In genomic region chr1:116666747-116667576, GRCh38 we compare ENCODE assay signal across 8 cellular contexts. TPM values are rescaled to one million over a fixed set of nuclear protein-coding genes. Genes with fewer than 3 reads are reported as not detected.
DNase-seq lines count a peak whose midpoint lies in the region; ATAC-seq and TF ChIP-seq lines count a peak whose summit lies in the region.

No MANE protein-coding gene starts in this region.

- TF ChIP-seq CTCF in GM12864 (IDR thresholded peaks at IDR 0.05; ENCODE audit: low read depth, low read length, missing control alignments) (no peak), IMR-90 (conservative IDR thresholded peaks at IDR 0.05; ENCODE audit: low read depth, low read length) (no peak)

- H3K4me3 ChIP-seq in GM12864 (ENCODE audit: low read depth, low read length) (peak overlapping the region; percentile 58), IMR-90 (ENCODE audit: insufficient read depth, low read depth, low read length) (peak overlapping the region; percentile 17; the same call in 1 of the 2 replicates), iPS DF 6.9 (ENCODE audit: low read length) (peak overlapping the region; percentile 49; the same call in 1 of the 2 replicates), skeletal muscle tissue (ENCODE audit: low read length in 3 of 3) (peak overlapping the region; percentile 64 to 78 (median 72))

- H3K14ac ChIP-seq in IMR-90 (replicated peaks; ENCODE audit: low read depth, low read length): no peak overlapping the region

- H3K27me3 Mint-ChIP-seq in activated naive CD8-positive, alpha-beta T cell: peaks cover 50% of the 10 kb centered on the region

- no peak overlapping the region for H3K23ac ChIP-seq in IMR-90 (ENCODE audit: low read depth, low read length)

- H3K4me1 ChIP-seq in IMR-90 (ENCODE audit: control insufficient read depth, insufficient read depth, low read length) (no peaks in the 10 kb centered on the region), iPS DF 6.9 (ENCODE audit: control insufficient read depth, insufficient read depth, low read length) (no peaks in the 10 kb centered on the region), skeletal muscle tissue (ENCODE audit: control insufficient read depth in 3 of 3, insufficient read depth in 3 of 3, low read length in 3 of 3) (peaks cover 7 to 18% (median 14%) of the 10 kb centered on the region in 3 donors)

- H2BK20ac ChIP-seq in IMR-90 (ENCODE audit: low read depth, low read length): no peak overlapping the region

- BruUV-seq in IMR-90 (replicated peaks; lab: Mats Ljungman, UMichigan): no TSS peak

- 12% methylated on average over 3 of the region's 62 CpGs; no CpG with 5 or more reads in 1 of the 2 experiments for WGBS in IMR-90 (ENCODE audit: extremely low coverage in 2 of 2, insufficient read length in 1 of 2), 2 experiments
- WGBS in iPS DF 6.9 (ENCODE audit: insufficient coverage, insufficient read length): no CpG with 5 or more reads among the region's 62 CpGs

- no peak overlapping the region for H4K5ac ChIP-seq in IMR-90 (ENCODE audit: low read depth, low read length)

- in situ Hi-C loops in IMR-90 (cut with MboI; ENCODE audit: low sequenced_read_pairs): no loop called here

- H3K4me1 Mint-ChIP-seq in activated naive CD8-positive, alpha-beta T cell (ENCODE audit: low read depth): peaks cover 16% of the 10 kb centered on the region

- H4K8ac ChIP-seq in IMR-90 (ENCODE audit: low read depth in 2 of 2, low read length in 2 of 2): no peak overlapping the region

- H2AK5ac ChIP-seq in IMR-90 (ENCODE audit: low read depth, low read length): no peak overlapping the region

- H3K9me1 ChIP-seq in IMR-90 (ENCODE audit: insufficient read depth, low read length): no peaks in the 10 kb centered on the region

- no peak overlapping the region for H4K91ac ChIP-seq in IMR-90 (ENCODE audit: insufficient read depth, low read depth, low read length)

- H3K27ac Mint-ChIP-seq in activated naive CD8-positive, alpha-beta T cell: no peak overlapping the region

- no peak overlapping the region for H3K4ac ChIP-seq in IMR-90 (ENCODE audit: low read depth, low read length)

- dilution Hi-C loops in IMR-90 (cut with HindIII; ENCODE audit: low sequenced_read_pairs, unreplicated experiment): no loop called here

- H3K36me3 Mint-ChIP-seq in activated naive CD8-positive, alpha-beta T cell: no peaks in the 10 kb centered on the region

- no peaks in the 10 kb centered on the region for H4K20me1 ChIP-seq in IMR-90 (ENCODE audit: insufficient read depth, low read length)

- H3K27me3 ChIP-seq in IMR-90 (ENCODE audit: control insufficient read depth, insufficient read depth, low read length): peaks cover 30% of the 10 kb centered on the region
- no peaks in the 10 kb centered on the region for H3K27me3 ChIP-seq in iPS DF 6.9 (ENCODE audit: control insufficient read depth, insufficient read depth, low read length)
- peaks cover 13 to 46% (median 38%) of the 10 kb centered on the region in 3 donors for H3K27me3 ChIP-seq in skeletal muscle tissue (ENCODE audit: control insufficient read depth in 3 of 3, insufficient read depth in 3 of 3, low read length in 3 of 3)

- no peak overlapping the region for H2BK15ac ChIP-seq in IMR-90 (ENCODE audit: low read depth, low read length)

- H3K9ac ChIP-seq in IMR-90 (ENCODE audit: low read depth, low read length): no peak overlapping the region
- peak overlapping the region; percentile 32 to 64 (median 62) for H3K9ac ChIP-seq in skeletal muscle tissue (ENCODE audit: low read depth in 1 of 3, low read length in 3 of 3)

- peak overlapping the region; percentile 46 for H3K4me2 ChIP-seq in IMR-90 (ENCODE audit: low read depth, low read length)

- no peak overlapping the region for H3K18ac ChIP-seq in IMR-90 (ENCODE audit: low read depth, low read length)

- POLR2A ChIA-PET in IMR-90 (lab: Charles Lee; ENCODE audit: unreplicated experiment): no interaction called here

- TF ChIP-seq RAD21 in IMR-90 (IDR thresholded peaks at IDR 0.05; ENCODE audit: low read length): no peak

- no peak overlapping the region for H3K56ac ChIP-seq in IMR-90 (ENCODE audit: extremely low read depth, insufficient read depth, low read length)

- CTCF ChIA-PET in IMR-90 (lab: Yijun Ruan, JAX): no interaction called here

- no peak for TF ChIP-seq POLR2A in IMR-90 (IDR thresholded peaks at IDR 0.05; ENCODE audit: low read depth, low read length)

- H2AFZ ChIP-seq in IMR-90 (replicated peaks; ENCODE audit: low read length, poor library complexity): peak overlapping the region; percentile 28

- DNase-seq in GM12864 (ENCODE audit: low read depth) (no peak), IMR-90 (no peak), iPS DF 6.9 (ENCODE audit: low read depth, low spot score) (no peak), mesenteric fat pad (ENCODE audit: low spot score) (no peak), NCI-H1694 treated with DMSO at 0.1 percent for 48 hours (lab: John Stamatoyannopoulos, UW) (no peak), NCI-H1436 (lab: John Stamatoyannopoulos, UW) (no peak)

- no peak overlapping the region for H2AK9ac ChIP-seq in IMR-90 (replicated peaks; ENCODE audit: low read depth, low read length, poor library complexity)

- H3K9me3 ChIP-seq in IMR-90 (ENCODE audit: control insufficient read depth, insufficient read depth, low read length) (no peaks in the 10 kb centered on the region), iPS DF 6.9 (ENCODE audit: control insufficient read depth, insufficient read depth, low read length) (no peaks in the 10 kb centered on the region), skeletal muscle tissue (ENCODE audit: control insufficient read depth in 3 of 3, low read length in 3 of 3) (no peaks in the 10 kb centered on the region)

- peak overlapping the region; percentile 86 for H3K4me3 Mint-ChIP-seq in activated naive CD8-positive, alpha-beta T cell

- H3K36me3 ChIP-seq in IMR-90 (ENCODE audit: control insufficient read depth, insufficient read depth, low read length): no peaks in the 10 kb centered on the region
- no peaks in the 10 kb centered on the region for H3K36me3 ChIP-seq in iPS DF 6.9 (ENCODE audit: control insufficient read depth, insufficient read depth, low read length)
- no peaks in the 10 kb centered on the region for H3K36me3 ChIP-seq in skeletal muscle tissue (ENCODE audit: control insufficient read depth in 3 of 3, insufficient read depth in 3 of 3, low read length in 3 of 3)

- H3K79me1 ChIP-seq in IMR-90 (ENCODE audit: low read depth in 1 of 2, low read length in 2 of 2): no peaks in the 10 kb centered on the region

- H3K27ac ChIP-seq in IMR-90 (ENCODE audit: insufficient read depth, low read length): no peak overlapping the region
- H3K27ac ChIP-seq in iPS DF 6.9 (ENCODE audit: low read length): no peak overlapping the region
- H3K27ac ChIP-seq in skeletal muscle tissue (ENCODE audit: low read depth, low read length): no peak overlapping the region

- no peak overlapping the region for H2BK120ac ChIP-seq in IMR-90 (ENCODE audit: low read depth, low read length)

- peak; percentile 35; the same call in 1 of the 2 replicates for ATAC-seq in IMR-90 (ENCODE audit: low read depth)

- intact Hi-C loops in IMR-90 (cut with micrococcal nuclease): no loop called here

- no peaks in the 10 kb centered on the region for H3K9me3 Mint-ChIP-seq in activated naive CD8-positive, alpha-beta T cell (ENCODE audit: low read depth)

- no peak overlapping the region for H2BK5ac ChIP-seq in IMR-90 (ENCODE audit: low read depth, low read length, poor library complexity, severe bottlenecking)

TF ChIP-seq in IMR-90, 13 proteins besides CTCF, POLR2A, EP300 and RAD21:
- TF ChIP-seq, protein P1, sequence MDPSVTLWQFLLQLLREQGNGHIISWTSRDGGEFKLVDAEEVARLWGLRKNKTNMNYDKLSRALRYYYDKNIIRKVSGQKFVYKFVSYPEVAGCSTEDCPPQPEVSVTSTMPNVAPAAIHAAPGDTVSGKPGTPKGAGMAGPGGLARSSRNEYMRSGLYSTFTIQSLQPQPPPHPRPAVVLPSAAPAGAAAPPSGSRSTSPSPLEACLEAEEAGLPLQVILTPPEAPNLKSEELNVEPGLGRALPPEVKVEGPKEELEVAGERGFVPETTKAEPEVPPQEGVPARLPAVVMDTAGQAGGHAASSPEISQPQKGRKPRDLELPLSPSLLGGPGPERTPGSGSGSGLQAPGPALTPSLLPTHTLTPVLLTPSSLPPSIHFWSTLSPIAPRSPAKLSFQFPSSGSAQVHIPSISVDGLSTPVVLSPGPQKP (IDR thresholded peaks at IDR 0.05; ENCODE audit: borderline replicate concordance, low read depth, low read length): no peak
- TF ChIP-seq RCOR1 (IDR thresholded peaks at IDR 0.05; ENCODE audit: insufficient replicate concordance, low read length) (no peak), MAFK (IDR thresholded peaks at IDR 0.05; ENCODE audit: low read depth, low read length) (no peak), CHD1 (IDR thresholded peaks at IDR 0.05; ENCODE audit: low read depth, low read length) (no peak), RFX5 (IDR thresholded peaks at IDR 0.05; ENCODE audit: low read depth, low read length) (no peak), CEBPB (IDR thresholded peaks at IDR 0.05; ENCODE audit: low read depth, low read length) (no peak), BHLHE40 (IDR thresholded peaks at IDR 0.05; ENCODE audit: low read depth, low read length) (no peak), MXI1 (IDR thresholded peaks at IDR 0.05; ENCODE audit: borderline replicate concordance, low read depth, low read length) (no peak), FOS (IDR thresholded peaks at IDR 0.05; ENCODE audit: low read depth, low read length) (no peak), MAZ (IDR thresholded peaks at IDR 0.05; ENCODE audit: borderline replicate concordance, low read depth, low read length) (no peak), NFE2L2 (IDR thresholded peaks at IDR 0.05; ENCODE audit: low read depth, low read length) (no peak), SMC3 (IDR thresholded peaks at IDR 0.05; ENCODE audit: low read depth, low read length) (no peak)
- TF ChIP-seq, protein P2, sequence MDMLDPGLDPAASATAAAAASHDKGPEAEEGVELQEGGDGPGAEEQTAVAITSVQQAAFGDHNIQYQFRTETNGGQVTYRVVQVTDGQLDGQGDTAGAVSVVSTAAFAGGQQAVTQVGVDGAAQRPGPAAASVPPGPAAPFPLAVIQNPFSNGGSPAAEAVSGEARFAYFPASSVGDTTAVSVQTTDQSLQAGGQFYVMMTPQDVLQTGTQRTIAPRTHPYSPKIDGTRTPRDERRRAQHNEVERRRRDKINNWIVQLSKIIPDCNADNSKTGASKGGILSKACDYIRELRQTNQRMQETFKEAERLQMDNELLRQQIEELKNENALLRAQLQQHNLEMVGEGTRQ (IDR thresholded peaks at IDR 0.05; ENCODE audit: low read depth, low read length): no peak

RNA-seq across cellular contexts. Expression of gene IGSF3, which starts 0.6 kb away (rescaled TPM):
- total RNA-seq in IMR-90 (2012; rRNA removed) (under 0.01 TPM in 2 replicates), skeletal muscle tissue (28.7 TPM), mesenteric fat pad (0.84 TPM)
- polyA plus RNA-seq in IMR-90 (2012; rRNA removed): 0.02 and 0.03 TPM in 2 replicates
- 0.03 and 0.04 TPM in 2 replicates for polyA plus RNA-seq in IMR-90 (2012; cell fraction: cytosol; rRNA removed)
- 0.01 and 0.06 TPM in 2 replicates for polyA plus RNA-seq in IMR-90 (2012; cell fraction: nucleus; rRNA removed; ENCODE audit: low replicate concordance)

Comparison
In these comparisons a context has a peak if more than half of its experiments do, and no peak if none do; other contexts are left out.
1. H3K4me3 ChIP-seq: peak in every context shown above with its lines; median percentile 72 in skeletal muscle tissue; 58 in GM12864; 49 in iPS DF 6.9; 17 in IMR-90.
2. RNA of gene IGSF3, which starts 0.6 kb away (total RNA-seq): 28.7 TPM in skeletal muscle tissue (single experiment); 0.84 TPM in mesenteric fat pad (single experiment) and under 0.01 TPM in IMR-90; every median in the first group is over 10 times any median in the second.